8 cellular contexts compared by ENCODE assay signal in the genomic region with DNA sequence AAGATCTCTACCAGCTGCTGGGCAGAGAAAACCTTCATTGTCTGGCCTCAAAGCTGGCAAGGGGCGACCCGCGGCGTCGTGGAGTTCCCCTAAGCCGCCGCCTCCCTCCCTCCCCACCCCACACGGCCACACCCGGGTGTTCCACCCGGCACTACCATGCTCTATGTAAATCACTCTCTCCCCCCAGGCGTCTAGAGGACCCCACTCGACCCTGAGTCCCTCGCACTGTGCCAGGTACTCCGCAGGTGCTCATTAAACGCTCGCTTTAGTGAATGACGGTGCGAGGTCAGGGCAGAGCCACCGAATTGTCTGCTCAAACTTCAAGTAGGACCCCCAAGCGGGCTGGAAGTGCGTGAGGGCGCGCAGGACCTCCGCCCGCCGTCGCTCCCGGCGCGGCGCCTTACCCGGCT. TPM values are rescaled to one million over a fixed set of nuclear protein-coding genes. Genes with fewer than 3 reads are reported as not detected.
DNase-seq lines count a peak whose midpoint lies in the region; ATAC-seq and TF ChIP-seq lines count a peak whose summit lies in the region.

No MANE protein-coding gene starts in this region.

- H3K27ac Mint-ChIP-seq in stimulated activated naive CD8-positive, alpha-beta T cell treated with anti-CD3 and anti-CD28 coated beads, Interleukin-15, Interleukin-2, amounts not matched to agents 100 ng/mL and 50 ng/mL, for 24 hours = peak overlapping the region; percentile 83

- H3K4me1 ChIP-seq in A673 (ENCODE audit: insufficient read depth, low read length, poor library complexity, severe bottlenecking) (no peaks in the 10 kb centered on the region), mononuclear cell (ENCODE audit: insufficient read depth, low read length) (peaks cover 53% of the 10 kb centered on the region)

- H3K27ac ChIP-seq in A673 (ENCODE audit: low read depth, low read length, poor library complexity, severe bottlenecking) (peak overlapping the region; percentile 69), cingulate gyrus (ENCODE audit: low read depth, low read length) (peak overlapping the region; percentile 39)

- CTCF ChIA-PET in A673 (lab: Charles Lee) = no interaction called here

- peaks cover 45% of the 10 kb centered on the region for H3K4me1 Mint-ChIP-seq in stimulated activated naive CD8-positive, alpha-beta T cell treated with anti-CD3 and anti-CD28 coated beads, Interleukin-15, Interleukin-2, amounts not matched to agents 100 ng/mL and 50 ng/mL, for 24 hours (ENCODE audit: low read depth)

- POLR2A ChIA-PET in A673 (lab: Charles Lee; ENCODE audit: low non-redundant PET) = no interaction called here

- TF ChIP-seq CTCF in A673 (conservative IDR thresholded peaks at IDR 0.05; ENCODE audit: low read depth, low read length) (no peak), WI38 (IDR thresholded peaks at IDR 0.05; ENCODE audit: low read depth, low read length) (no peak)

- peak; percentile 15 for ATAC-seq in GM19035 (IDR thresholded peaks at IDR 0.05; ENCODE audit: unreplicated experiment)
- peak; percentile 22 for ATAC-seq in HG03378 (IDR thresholded peaks at IDR 0.05; ENCODE audit: unreplicated experiment)

- no peaks in the 10 kb centered on the region for H3K27me3 ChIP-seq in A673 (replicated peaks; ENCODE audit: insufficient read depth, low read depth, low read length, poor library complexity)
- H3K27me3 ChIP-seq in mononuclear cell (ENCODE audit: insufficient read depth, low read length) = no peaks in the 10 kb centered on the region

- no TSS peak for BruUV-seq in A673 (replicated peaks; lab: Mats Ljungman, UMichigan)

- H3K9me3 ChIP-seq in A673 (ENCODE audit: low read depth, low read length, poor library complexity, severe bottlenecking) (peaks cover 12% of the 10 kb centered on the region), mononuclear cell (ENCODE audit: low read depth, low read length) (peaks cover 13% of the 10 kb centered on the region)

- H3K36me3 ChIP-seq in A673 (ENCODE audit: insufficient read depth, low read length, poor library complexity, severe bottlenecking) = no peaks in the 10 kb centered on the region

- peaks cover 16% of the 10 kb centered on the region for H3K9me3 Mint-ChIP-seq in stimulated activated naive CD8-positive, alpha-beta T cell treated with anti-CD3 and anti-CD28 coated beads, Interleukin-15, Interleukin-2, amounts not matched to agents 100 ng/mL and 50 ng/mL, for 24 hours

- H3K4me3 ChIP-seq in A673 (ENCODE audit: low read depth, low read length, poor library complexity, severe bottlenecking) (peak overlapping the region; percentile 64), WI38 (ENCODE audit: low read depth, low read length) (peak overlapping the region; percentile 67), mononuclear cell (ENCODE audit: low read length) (peak overlapping the region; percentile 81)

- H3K27me3 Mint-ChIP-seq in stimulated activated naive CD8-positive, alpha-beta T cell treated with anti-CD3 and anti-CD28 coated beads, Interleukin-15, Interleukin-2, amounts not matched to agents 100 ng/mL and 50 ng/mL, for 24 hours = no peaks in the 10 kb centered on the region

- intact Hi-C loops in A673 (cut with micrococcal nuclease; ENCODE audit: unreplicated experiment) = no loop called here

- DNase-seq in A673 (ENCODE audit: low spot score) = peak; percentile 30
- no peak for DNase-seq in OCI-M1 (lab: John Stamatoyannopoulos, UW)

- peaks cover 24% of the 10 kb centered on the region for H3K36me3 Mint-ChIP-seq in stimulated activated naive CD8-positive, alpha-beta T cell treated with anti-CD3 and anti-CD28 coated beads, Interleukin-15, Interleukin-2, amounts not matched to agents 100 ng/mL and 50 ng/mL, for 24 hours (ENCODE audit: low read depth)

- peak overlapping the region; percentile 86 for H3K4me3 Mint-ChIP-seq in stimulated activated naive CD8-positive, alpha-beta T cell treated with anti-CD3 and anti-CD28 coated beads, Interleukin-15, Interleukin-2, amounts not matched to agents 100 ng/mL and 50 ng/mL, for 24 hours

RNA-seq across cellular contexts. Expression of a gene that starts 0.6 kb away (rescaled TPM):
- 17.8 and 19.3 TPM in 2 replicates for total RNA-seq in A673 (2021)
- total RNA-seq in mononuclear cell = 70.6 TPM
